In genomic region chr1:63892632-63893395, GRCh38 we compare ENCODE assay signal across 9 cellular contexts.
DNase-seq lines count a peak whose midpoint lies in the region; ATAC-seq, FAIRE-seq and TF ChIP-seq lines count a peak whose summit lies in the region.
"Had no signal": no experiment of that assay in that cellular context is flagged by ENCODE, and none has a peak within 500 bp of the region (broad histone marks: within the 10 kb centered on the region; RNA-seq: fewer than 3 reads in every experiment).

No MANE protein-coding gene starts in this region.

- TF ChIP-seq POLR2A in H54 (IDR thresholded peaks at IDR 0.05; ENCODE audit: low read depth, low read length): no peak

- H4K20me1 ChIP-seq in DOHH2 (ENCODE audit: control insufficient read depth, insufficient read depth, low read depth, low read length): no peaks in the 10 kb centered on the region

- H3K27me3 ChIP-seq in DOHH2 (ENCODE audit: control insufficient read depth, low read length): no peaks in the 10 kb centered on the region; the same call in 1 of the 2 replicates
- no peaks in the 10 kb centered on the region for H3K27me3 ChIP-seq in heart right ventricle
- H3K27me3 ChIP-seq in stomach smooth muscle (ENCODE audit: control insufficient read depth in 1 of 2, insufficient read depth in 2 of 2, low read length in 2 of 2): no peaks in the 10 kb centered on the region

- no peaks in the 10 kb centered on the region for H3K79me2 ChIP-seq in DOHH2 (ENCODE audit: control insufficient read depth, low read length)

- FAIRE-seq in H54 (lab: Jason Lieb, UNC): no peak
- FAIRE-seq: keratinocyte had no signal

- WGBS in heart right ventricle, 2 donors: 59 to 73% methylated on average over 8 of the region's 8 CpGs

- no peaks in the 10 kb centered on the region for H3F3A ChIP-seq in DOHH2 (ENCODE audit: control insufficient read depth, insufficient read depth)

- DNase-seq in heart right ventricle (no peak), H54 (ENCODE audit: insufficient read length, low spot score) (no peak), SIG-M5 (lab: John Stamatoyannopoulos, UW) (no peak)

- H3K9ac ChIP-seq in stomach smooth muscle (ENCODE audit: low read length in 2 of 2): peak overlapping the region in 1 of 2 donors; percentile 37

- H3K9me3 ChIP-seq in DOHH2 (ENCODE audit: control insufficient read depth, insufficient read depth, low read length): no peaks in the 10 kb centered on the region
- H3K9me3 ChIP-seq in heart right ventricle: peaks cover 0 to 3% (median 0%) of the 10 kb centered on the region in 11 donors
- no peaks in the 10 kb centered on the region for H3K9me3 ChIP-seq in stomach smooth muscle (ENCODE audit: control insufficient read depth in 2 of 2, low read length in 2 of 2)

- H3K4me3 ChIP-seq in DOHH2 (ENCODE audit: low read length) (peak overlapping the region; percentile 48), heart right ventricle (no peak overlapping the region), stomach smooth muscle (ENCODE audit: low read length in 2 of 2) (peak overlapping the region in 1 of 2 donors; percentile 35)

- H3K36me3 ChIP-seq in DOHH2 (ENCODE audit: control insufficient read depth, low read length) (no peaks in the 10 kb centered on the region), heart right ventricle (no peaks in the 10 kb centered on the region), stomach smooth muscle (ENCODE audit: control insufficient read depth in 2 of 2, insufficient read depth in 2 of 2, low read length in 2 of 2) (no peaks in the 10 kb centered on the region)

- intact Hi-C loops in heart right ventricle (cut with DNase I): no loop called here

- H3K9me2 ChIP-seq in DOHH2 (replicated peaks; ENCODE audit: control insufficient read depth, low read length): no peaks in the 10 kb centered on the region

- H3K4me1 ChIP-seq in DOHH2 (ENCODE audit: control insufficient read depth, low read length) (peaks cover 36% of the 10 kb centered on the region), heart right ventricle (peaks cover 0 to 30% (median 9%) of the 10 kb centered on the region in 9 donors), stomach smooth muscle (ENCODE audit: control insufficient read depth, insufficient read depth, low read length) (no peaks in the 10 kb centered on the region)

- H3K4me2 ChIP-seq in DOHH2 (ENCODE audit: low read length): peak overlapping the region; percentile 74

- no peak for TF ChIP-seq CTCF in DOHH2 (IDR thresholded peaks at IDR 0.05; ENCODE audit: low read depth, low read length, poor library complexity, severe bottlenecking)
- no peak for TF ChIP-seq CTCF in heart right ventricle (IDR thresholded peaks at IDR 0.05)

- ATAC-seq in GM19455 (IDR thresholded peaks at IDR 0.05; ENCODE audit: unreplicated experiment) (peak; percentile 99), HG03439 (IDR thresholded peaks at IDR 0.05; ENCODE audit: unreplicated experiment) (peak; percentile 100), SK-N-SH treated with all-trans-retinoic acid at 6 μM for 48 hours (peak; percentile 69), heart right ventricle (peak; percentile 33 to 82 (median 66))

- peak overlapping the region; percentile 45; the same call in 1 of the 2 replicates for H3K27ac ChIP-seq in DOHH2 (ENCODE audit: low read depth, low read length)
- H3K27ac ChIP-seq in heart right ventricle: peak overlapping the region in 6 of 10 donors; percentile 6 to 46 (median 18)
- H3K27ac ChIP-seq in stomach smooth muscle (ENCODE audit: low read length): peak overlapping the region; percentile 76

TF ChIP-seq in SK-N-SH treated with all-trans-retinoic acid at 6 μM for 48 hours, 23 proteins besides CTCF, POLR2A, EP300 and RAD21:
- TF ChIP-seq ZFP30 (CRISPR knock-in tag; IDR thresholded peaks at IDR 0.05): no peak
- no peak for TF ChIP-seq TOX (CRISPR knock-in tag; IDR thresholded peaks at IDR 0.05; ENCODE audit: borderline replicate concordance)
- TF ChIP-seq TCF4 (CRISPR knock-in tag; IDR thresholded peaks at IDR 0.05; ENCODE audit: borderline replicate concordance): no peak
- no peak for TF ChIP-seq ARNTL (CRISPR knock-in tag; IDR thresholded peaks at IDR 0.05; ENCODE audit: borderline replicate concordance, low read depth)
- TF ChIP-seq, protein P1, sequence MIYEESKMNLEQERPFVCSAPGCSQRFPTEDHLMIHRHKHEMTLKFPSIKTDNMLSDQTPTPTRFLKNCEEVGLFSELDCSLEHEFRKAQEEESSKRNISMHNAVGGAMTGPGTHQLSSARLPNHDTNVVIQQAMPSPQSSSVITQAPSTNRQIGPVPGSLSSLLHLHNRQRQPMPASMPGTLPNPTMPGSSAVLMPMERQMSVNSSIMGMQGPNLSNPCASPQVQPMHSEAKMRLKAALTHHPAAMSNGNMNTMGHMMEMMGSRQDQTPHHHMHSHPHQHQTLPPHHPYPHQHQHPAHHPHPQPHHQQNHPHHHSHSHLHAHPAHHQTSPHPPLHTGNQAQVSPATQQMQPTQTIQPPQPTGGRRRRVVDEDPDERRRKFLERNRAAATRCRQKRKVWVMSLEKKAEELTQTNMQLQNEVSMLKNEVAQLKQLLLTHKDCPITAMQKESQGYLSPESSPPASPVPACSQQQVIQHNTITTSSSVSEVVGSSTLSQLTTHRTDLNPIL (CRISPR knock-in tag; IDR thresholded peaks at IDR 0.05; ENCODE audit: low read depth): no peak
- TF ChIP-seq, protein P2, sequence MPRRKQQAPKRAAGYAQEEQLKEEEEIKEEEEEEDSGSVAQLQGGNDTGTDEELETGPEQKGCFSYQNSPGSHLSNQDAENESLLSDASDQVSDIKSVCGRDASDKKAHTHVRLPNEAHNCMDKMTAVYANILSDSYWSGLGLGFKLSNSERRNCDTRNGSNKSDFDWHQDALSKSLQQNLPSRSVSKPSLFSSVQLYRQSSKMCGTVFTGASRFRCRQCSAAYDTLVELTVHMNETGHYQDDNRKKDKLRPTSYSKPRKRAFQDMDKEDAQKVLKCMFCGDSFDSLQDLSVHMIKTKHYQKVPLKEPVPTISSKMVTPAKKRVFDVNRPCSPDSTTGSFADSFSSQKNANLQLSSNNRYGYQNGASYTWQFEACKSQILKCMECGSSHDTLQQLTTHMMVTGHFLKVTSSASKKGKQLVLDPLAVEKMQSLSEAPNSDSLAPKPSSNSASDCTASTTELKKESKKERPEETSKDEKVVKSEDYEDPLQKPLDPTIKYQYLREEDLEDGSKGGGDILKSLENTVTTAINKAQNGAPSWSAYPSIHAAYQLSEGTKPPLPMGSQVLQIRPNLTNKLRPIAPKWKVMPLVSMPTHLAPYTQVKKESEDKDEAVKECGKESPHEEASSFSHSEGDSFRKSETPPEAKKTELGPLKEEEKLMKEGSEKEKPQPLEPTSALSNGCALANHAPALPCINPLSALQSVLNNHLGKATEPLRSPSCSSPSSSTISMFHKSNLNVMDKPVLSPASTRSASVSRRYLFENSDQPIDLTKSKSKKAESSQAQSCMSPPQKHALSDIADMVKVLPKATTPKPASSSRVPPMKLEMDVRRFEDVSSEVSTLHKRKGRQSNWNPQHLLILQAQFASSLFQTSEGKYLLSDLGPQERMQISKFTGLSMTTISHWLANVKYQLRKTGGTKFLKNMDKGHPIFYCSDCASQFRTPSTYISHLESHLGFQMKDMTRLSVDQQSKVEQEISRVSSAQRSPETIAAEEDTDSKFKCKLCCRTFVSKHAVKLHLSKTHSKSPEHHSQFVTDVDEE (CRISPR knock-in tag; IDR thresholded peaks at IDR 0.05): no peak
- TF ChIP-seq, protein P3, sequence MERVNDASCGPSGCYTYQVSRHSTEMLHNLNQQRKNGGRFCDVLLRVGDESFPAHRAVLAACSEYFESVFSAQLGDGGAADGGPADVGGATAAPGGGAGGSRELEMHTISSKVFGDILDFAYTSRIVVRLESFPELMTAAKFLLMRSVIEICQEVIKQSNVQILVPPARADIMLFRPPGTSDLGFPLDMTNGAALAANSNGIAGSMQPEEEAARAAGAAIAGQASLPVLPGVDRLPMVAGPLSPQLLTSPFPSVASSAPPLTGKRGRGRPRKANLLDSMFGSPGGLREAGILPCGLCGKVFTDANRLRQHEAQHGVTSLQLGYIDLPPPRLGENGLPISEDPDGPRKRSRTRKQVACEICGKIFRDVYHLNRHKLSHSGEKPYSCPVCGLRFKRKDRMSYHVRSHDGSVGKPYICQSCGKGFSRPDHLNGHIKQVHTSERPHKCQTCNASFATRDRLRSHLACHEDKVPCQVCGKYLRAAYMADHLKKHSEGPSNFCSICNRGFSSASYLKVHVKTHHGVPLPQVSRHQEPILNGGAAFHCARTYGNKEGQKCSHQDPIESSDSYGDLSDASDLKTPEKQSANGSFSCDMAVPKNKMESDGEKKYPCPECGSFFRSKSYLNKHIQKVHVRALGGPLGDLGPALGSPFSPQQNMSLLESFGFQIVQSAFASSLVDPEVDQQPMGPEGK (CRISPR knock-in tag; IDR thresholded peaks at IDR 0.05; ENCODE audit: borderline replicate concordance): no peak
- TF ChIP-seq PPARA (CRISPR knock-in tag; IDR thresholded peaks at IDR 0.05; ENCODE audit: borderline replicate concordance): no peak
- no peak for TF ChIP-seq ZFP3 (CRISPR knock-in tag; IDR thresholded peaks at IDR 0.05)
- no peak for TF ChIP-seq OSR1 (CRISPR knock-in tag; IDR thresholded peaks at IDR 0.05)
- TF ChIP-seq ZNF70 (CRISPR knock-in tag; IDR thresholded peaks at IDR 0.05): no peak
- no peak for TF ChIP-seq CSRNP3 (CRISPR knock-in tag; IDR thresholded peaks at IDR 0.05)
TF ChIP-seq in SK-N-SH treated with all-trans-retinoic acid at 6 μM for 48 hours: peak in this region for 0.

Comparison
In these comparisons a context has a peak if more than half of its experiments do, and no peak if none do; other contexts are left out.
1. H3K27ac ChIP-seq: peak in every context shown above with its lines; median percentile 76 in stomach smooth muscle; 45 in DOHH2; 18 in heart right ventricle.